In genomic region chr17:3723556-3724372, GRCh38 we compare ENCODE assay signal across 8 cellular contexts. TPM values are rescaled to one million over a fixed set of nuclear protein-coding genes. Genes with fewer than 3 reads are reported as not detected.
DNase-seq lines count a peak whose midpoint lies in the region; TF ChIP-seq lines count a peak whose summit lies in the region.

Gene HASPIN, plus strand, starts transcription at chr17:3723903. Its CDS starts 33 bp downstream, at chr17:3723936.

- no peaks in the 10 kb centered on the region for H4K20me1 ChIP-seq in GM23248 (ENCODE audit: insufficient read depth)

- WGBS in GM23248 (ENCODE audit: low coverage in 1 of 2, low lambda C conversion rate in 2 of 2, missing lambda C conversion rate in 2 of 2), 2 experiments: 1% methylated on average over 73 to 75 of the region's 98 CpGs

- H3K36me3 ChIP-seq in GM23248 (ENCODE audit: low read depth): peaks cover 1% of the 10 kb centered on the region; the same call in 1 of the 2 replicates

- peaks cover 61% of the 10 kb centered on the region for H3K79me2 ChIP-seq in GM23248 (ENCODE audit: insufficient read depth)

- H3K9me3 ChIP-seq in GM23248 (ENCODE audit: low read depth): no peaks in the 10 kb centered on the region

- peak within 1 kb of the TSS; percentile 84 for H3K27ac Mint-ChIP-seq in activated T-helper 2 cell treated with anti-CD3 and anti-CD28 coated beads, Interferon-gamma antibody, Interleukin-2, Interleukin-4, amounts not matched to agents 10 μg/mL and 5 μg/mL and 100 μg/mL, durations not matched to agents 14 hours and 24 hours and 36 hours
- peak within 1 kb of the TSS; percentile 53 to 84 (median 81) for H3K27ac Mint-ChIP-seq in nephron
- peak within 1 kb of the TSS; percentile 90 for H3K27ac Mint-ChIP-seq in stimulated activated naive CD8-positive, alpha-beta T cell treated with anti-CD3 and anti-CD28 coated beads, Interleukin-15, Interleukin-2, amounts not matched to agents 100 ng/mL and 50 ng/mL, for 24 hours

- H3K4me3 Mint-ChIP-seq in activated T-helper 2 cell treated with anti-CD3 and anti-CD28 coated beads, Interferon-gamma antibody, Interleukin-2, Interleukin-4, amounts not matched to agents 10 μg/mL and 5 μg/mL and 100 μg/mL, durations not matched to agents 14 hours and 24 hours and 36 hours (ENCODE audit: low read depth): peak within 1 kb of the TSS; percentile 95
- H3K4me3 Mint-ChIP-seq in nephron: peak within 1 kb of the TSS; percentile 79 to 90 (median 87)
- peak within 1 kb of the TSS; percentile 95 for H3K4me3 Mint-ChIP-seq in stimulated activated naive CD8-positive, alpha-beta T cell treated with anti-CD3 and anti-CD28 coated beads, Interleukin-15, Interleukin-2, amounts not matched to agents 100 ng/mL and 50 ng/mL, for 24 hours

- intact Hi-C loops in activated T-helper 2 cell treated with anti-CD3 and anti-CD28 coated beads, Interferon-gamma antibody, Interleukin-2, Interleukin-4, amounts not matched to agents 10 μg/mL and 5 μg/mL and 100 μg/mL, durations not matched to agents 14 hours and 24 hours and 36 hours (cut with micrococcal nuclease): loop anchor here (1.0 to 5.0 kb wide), 3 partner anchors 12 to 104 kb away; no protein-coding TSS in a partner anchor

- in situ Hi-C loops in GM23248 (cut with MboI): no loop called here

- H3K9me3 Mint-ChIP-seq in activated T-helper 2 cell treated with anti-CD3 and anti-CD28 coated beads, Interferon-gamma antibody, Interleukin-2, Interleukin-4, amounts not matched to agents 10 μg/mL and 5 μg/mL and 100 μg/mL, durations not matched to agents 14 hours and 24 hours and 36 hours: no peaks in the 10 kb centered on the region
- H3K9me3 Mint-ChIP-seq in nephron: no peaks in the 10 kb centered on the region
- H3K9me3 Mint-ChIP-seq in stimulated activated naive CD8-positive, alpha-beta T cell treated with anti-CD3 and anti-CD28 coated beads, Interleukin-15, Interleukin-2, amounts not matched to agents 100 ng/mL and 50 ng/mL, for 24 hours: no peaks in the 10 kb centered on the region

- H3K4me1 Mint-ChIP-seq in activated T-helper 2 cell treated with anti-CD3 and anti-CD28 coated beads, Interferon-gamma antibody, Interleukin-2, Interleukin-4, amounts not matched to agents 10 μg/mL and 5 μg/mL and 100 μg/mL, durations not matched to agents 14 hours and 24 hours and 36 hours (ENCODE audit: low read depth): peaks cover 51% of the 10 kb centered on the region
- H3K4me1 Mint-ChIP-seq in nephron: peaks cover 21% of the 10 kb centered on the region
- peaks cover 67% of the 10 kb centered on the region for H3K4me1 Mint-ChIP-seq in stimulated activated naive CD8-positive, alpha-beta T cell treated with anti-CD3 and anti-CD28 coated beads, Interleukin-15, Interleukin-2, amounts not matched to agents 100 ng/mL and 50 ng/mL, for 24 hours (ENCODE audit: low read depth)

- peaks cover 70% of the 10 kb centered on the region for H3K36me3 Mint-ChIP-seq in activated T-helper 2 cell treated with anti-CD3 and anti-CD28 coated beads, Interferon-gamma antibody, Interleukin-2, Interleukin-4, amounts not matched to agents 10 μg/mL and 5 μg/mL and 100 μg/mL, durations not matched to agents 14 hours and 24 hours and 36 hours (ENCODE audit: low read depth)
- H3K36me3 Mint-ChIP-seq in nephron (ENCODE audit: low read depth): peaks cover 14% of the 10 kb centered on the region
- H3K36me3 Mint-ChIP-seq in stimulated activated naive CD8-positive, alpha-beta T cell treated with anti-CD3 and anti-CD28 coated beads, Interleukin-15, Interleukin-2, amounts not matched to agents 100 ng/mL and 50 ng/mL, for 24 hours (ENCODE audit: low read depth): peaks cover 59% of the 10 kb centered on the region

- no peaks in the 10 kb centered on the region for H3K27me3 Mint-ChIP-seq in activated T-helper 2 cell treated with anti-CD3 and anti-CD28 coated beads, Interferon-gamma antibody, Interleukin-2, Interleukin-4, amounts not matched to agents 10 μg/mL and 5 μg/mL and 100 μg/mL, durations not matched to agents 14 hours and 24 hours and 36 hours (ENCODE audit: low read depth)
- no peaks in the 10 kb centered on the region for H3K27me3 Mint-ChIP-seq in nephron (ENCODE audit: low read depth)
- H3K27me3 Mint-ChIP-seq in stimulated activated naive CD8-positive, alpha-beta T cell treated with anti-CD3 and anti-CD28 coated beads, Interleukin-15, Interleukin-2, amounts not matched to agents 100 ng/mL and 50 ng/mL, for 24 hours: no peaks in the 10 kb centered on the region

- peak within 1 kb of the TSS; percentile 96 for H3K4me2 ChIP-seq in GM23248 (ENCODE audit: unreplicated experiment)

- no peaks in the 10 kb centered on the region for H3K27me3 ChIP-seq in GM23248 (replicated peaks; ENCODE audit: insufficient read depth)

- H3K27ac ChIP-seq in GM23248: peak within 1 kb of the TSS; percentile 65

- no peaks in the 10 kb centered on the region for H3K9me2 ChIP-seq in GM23248 (ENCODE audit: insufficient read depth)

- H3F3A ChIP-seq in GM23248 (ENCODE audit: insufficient read depth): peaks cover 19% of the 10 kb centered on the region; the same call in 1 of the 2 replicates

- peak within 1 kb of the TSS; percentile 88 for H2AFZ ChIP-seq in GM23248

- H3K9ac ChIP-seq in GM23248: peak within 1 kb of the TSS; percentile 90

- peak in 2 of 3 experiments; percentile 30 to 41 for TF ChIP-seq CTCF in nephron (IDR thresholded peaks at IDR 0.05; ENCODE audit: unreplicated experiment in 3 of 3)

- DNase-seq in Daoy (ENCODE audit: low read depth) (peak; percentile 98), GM23248 (peak; percentile 96), Kasumi-1 (lab: John Stamatoyannopoulos, UW) (peak; percentile 51 to 56), RPMI8226 (peak; percentile 95), fibroblast of peridontal ligament (ENCODE audit: extremely low read depth) (peak; percentile 84)
- peak; percentile 91 for DNase-seq in activated T-helper 2 cell treated with anti-CD3 and anti-CD28 coated beads, Interferon-gamma antibody, Interleukin-2, Interleukin-4, amounts not matched to agents 10 μg/mL and 5 μg/mL and 100 μg/mL, durations not matched to agents 14 hours and 24 hours and 36 hours (ENCODE audit: low spot score)

- peak within 1 kb of the TSS; percentile 91 for H3K4me3 ChIP-seq in GM23248

- peaks cover 29% of the 10 kb centered on the region for H3K4me1 ChIP-seq in GM23248 (ENCODE audit: insufficient read depth)

RNA-seq across cellular contexts. Expression of gene HASPIN, which starts in this region (rescaled TPM):
- 11.0 and 12.7 TPM in 2 replicates for total RNA-seq in Daoy (2014; rRNA removed; shearing (Covaris generic))
- total RNA-seq in GM23248 (2014; rRNA removed; shearing (Covaris generic)): 1.9 and 3.0 TPM in 2 replicates
- 1.1 and 1.4 TPM in 2 replicates for polyA plus RNA-seq in GM23248 (2016; fragmentation: Nextera tagmentation; extraction: Ambion mirVana)
- 23.0 and 23.4 TPM in 2 replicates for total RNA-seq in activated T-helper 2 cell treated with anti-CD3 and anti-CD28 coated beads, Interferon-gamma antibody, Interleukin-2, Interleukin-4, amounts not matched to agents 10 μg/mL and 5 μg/mL and 100 μg/mL, durations not matched to agents 14 hours and 24 hours and 36 hours

Comparison
In these comparisons a context has a peak if more than half of its experiments do, and no peak if none do; other contexts are left out.
1. Peak in every context shown above with its lines: DNase-seq, H3K4me3 ChIP-seq and H3K27ac ChIP-seq.